8 cellular contexts compared by ENCODE assay signal in the genomic region with DNA sequence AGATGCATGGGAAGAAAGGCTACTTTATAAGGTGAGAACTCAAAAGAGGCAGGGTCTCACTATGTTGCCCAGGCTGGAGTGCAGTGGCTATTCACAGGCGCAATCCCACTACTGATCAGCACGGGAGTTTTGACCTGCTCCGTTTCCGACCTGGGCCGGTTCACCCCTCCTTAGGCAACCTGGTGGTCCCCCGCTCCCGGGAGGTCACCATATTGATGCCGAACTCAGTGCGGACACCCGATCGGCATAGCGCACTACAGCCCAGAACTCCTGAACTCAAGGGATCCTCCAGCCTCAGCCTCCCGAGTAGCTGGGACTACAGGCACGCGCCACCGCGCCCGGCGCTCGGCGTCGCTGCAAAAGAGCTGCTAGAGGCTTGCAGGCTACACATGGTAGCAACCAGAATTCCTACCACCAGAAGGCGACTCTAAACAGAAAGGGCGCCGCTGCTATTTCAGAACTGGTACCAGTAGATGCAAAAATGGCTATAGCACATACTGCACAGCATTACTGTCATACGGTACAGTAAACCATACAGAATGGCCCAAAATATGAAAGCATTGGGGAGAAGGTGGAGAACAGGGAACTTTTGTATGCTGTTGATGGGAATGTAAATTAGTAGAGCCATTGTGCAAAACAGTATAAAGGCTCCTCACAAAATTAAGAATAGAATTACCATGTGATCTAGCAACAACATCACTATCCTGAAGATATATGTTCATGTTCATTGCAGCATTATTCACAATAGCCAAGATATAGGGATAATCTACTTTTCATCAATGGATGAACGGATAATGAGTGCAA. TPM values are rescaled to one million over a fixed set of nuclear protein-coding genes. Genes with fewer than 3 reads are reported as not detected.
DNase-seq lines count a peak whose midpoint lies in the region; ATAC-seq, FAIRE-seq and TF ChIP-seq lines count a peak whose summit lies in the region.

No MANE protein-coding gene starts in this region.

- no peak overlapping the region for H2BK5ac ChIP-seq in H1 (ENCODE audit: low read depth, low read length)

- no peak overlapping the region for H2AK5ac ChIP-seq in H1 (ENCODE audit: low read depth, low read length)

- H3K79me1 ChIP-seq in H1 (ENCODE audit: low read depth, low read length): no peaks in the 10 kb centered on the region

- no peak overlapping the region for H2BK20ac ChIP-seq in H1 (ENCODE audit: low read length)

- TF ChIP-seq RAD21 in H1 (IDR thresholded peaks at IDR 0.05 in 1 of 2, conservative IDR thresholded peaks at IDR 0.05 in 1 of 2; ENCODE audit: low read depth in 2 of 2, low read length in 2 of 2): peak; percentile 40 to 56

- TF ChIP-seq EP300 in H1 (IDR thresholded peaks at IDR 0.05; ENCODE audit: borderline replicate concordance in 1 of 2, low read depth in 2 of 2, low read length in 2 of 2): no peak

- TF ChIP-seq POLR2A in H1 (IDR thresholded peaks at IDR 0.05; ENCODE audit: control extremely low read depth in 1 of 2, low read depth in 2 of 2, low read length in 2 of 2): no peak

- peak overlapping the region; percentile 80 for H3K4me2 ChIP-seq in DND-41 (ENCODE audit: insufficient read depth, low read length)
- peak overlapping the region in 1 of 2 experiments; percentile 74; a peak in 1 of 4 replicates for H3K4me2 ChIP-seq in H1 (ENCODE audit: insufficient read depth in 1 of 2, low read depth in 2 of 2, low read length in 2 of 2)

- H4K20me1 ChIP-seq in DND-41 (ENCODE audit: insufficient read depth, low read length) (no peaks in the 10 kb centered on the region), H1 (replicated peaks in 1 of 2; ENCODE audit: control insufficient read depth in 1 of 2, insufficient read depth in 2 of 2, low read length in 2 of 2) (no peaks in the 10 kb centered on the region)

- FAIRE-seq in H1 (lab: Jason Lieb, UNC): no peak

- no peak overlapping the region for H2BK12ac ChIP-seq in H1 (ENCODE audit: low read depth, low read length)

- DNase-seq in DND-41 (no peak), NCI-H82 treated with DMSO at 0.1 percent for 48 hours (lab: John Stamatoyannopoulos, UW; ENCODE audit: unreplicated experiment) (peak; percentile 61), H1 (ENCODE audit: low read depth in 1 of 2, low spot score in 2 of 2) (peak in 1 of 2 experiments; percentile 81), middle frontal gyrus (ENCODE audit: extremely low spot score, low spot score) (peak; percentile 60)
- peak; percentile 82 for DNase-seq in activated CD8-positive, alpha-beta memory T cell treated with anti-CD3 and anti-CD28 coated beads for 24 hours
- DNase-seq in stimulated activated CD8-positive, alpha-beta memory T cell treated with anti-CD3 and anti-CD28 coated beads, Interleukin-15, amount 100 ng/mL, for 24 hours (ENCODE audit: low read depth): peak; percentile 22

- H3K4ac ChIP-seq in H1 (replicated peaks; ENCODE audit: insufficient read length, low read depth, low read length): no peak overlapping the region

- H3K9ac ChIP-seq in DND-41 (ENCODE audit: low read depth, low read length) (no peak overlapping the region; the same call in 1 of the 2 replicates), H1 (replicated peaks in 1 of 4; ENCODE audit: extremely low read depth in 1 of 4, low read depth in 3 of 4, low read length in 3 of 4) (no peak overlapping the region)

- H2BK120ac ChIP-seq in H1 (replicated peaks; ENCODE audit: low read depth, low read length): no peak overlapping the region

- no peak overlapping the region for H4K91ac ChIP-seq in H1 (replicated peaks; ENCODE audit: insufficient read length, low read length)

- 44% methylated on average over 22 of the region's 27 CpGs; no CpG with 5 or more reads in 1 of the 2 experiments for WGBS in H1 (ENCODE audit: extremely low coverage in 1 of 2, insufficient coverage in 1 of 2, insufficient read length in 1 of 2, insufficient replicate concordance in 2 of 2, low coverage in 1 of 2, low lambda C conversion rate in 2 of 2, missing lambda C conversion rate in 1 of 2), 2 experiments

- H3K4me1 ChIP-seq in DND-41 (ENCODE audit: insufficient read depth, low read length) (peaks cover 34% of the 10 kb centered on the region), H1 (replicated peaks in 1 of 4; ENCODE audit: control insufficient read depth in 3 of 4, insufficient read depth in 4 of 4, low read length in 3 of 4) (no peaks in the 10 kb centered on the region)

- peak overlapping the region; percentile 98 for H2AFZ ChIP-seq in DND-41 (ENCODE audit: low read depth, low read length)
- H2AFZ ChIP-seq in H1 (ENCODE audit: low read length): no peak overlapping the region

- no peak overlapping the region for H3K56ac ChIP-seq in H1 (replicated peaks; ENCODE audit: insufficient read length, low read depth, low read length)

- H3K4me3 ChIP-seq in DND-41 (ENCODE audit: low read depth in 1 of 2, low read length in 2 of 2): peak overlapping the region in 1 of 2 experiments; percentile 87; a peak in 2 of 4 replicates
- H3K4me3 ChIP-seq in H1 (ENCODE audit: extremely low read depth in 1 of 4, insufficient read depth in 2 of 4, low read depth in 3 of 4, low read length in 4 of 4): no peak overlapping the region

- H3K18ac ChIP-seq in H1 (ENCODE audit: extremely low read depth, low read length): no peak overlapping the region

- H3K23ac ChIP-seq in H1 (ENCODE audit: insufficient read length): no peak overlapping the region

- H4K8ac ChIP-seq in H1 (ENCODE audit: extremely low read depth, insufficient read depth, low read length): no peak overlapping the region; the same call in 1 of the 2 replicates

- H3K27me3 ChIP-seq in DND-41 (ENCODE audit: insufficient read depth, low read length, poor library complexity): no peaks in the 10 kb centered on the region
- no peaks in the 10 kb centered on the region for H3K27me3 ChIP-seq in H1 (replicated peaks in 1 of 4; ENCODE audit: control insufficient read depth in 3 of 4, extremely low read depth in 1 of 4, insufficient read depth in 3 of 4, low read length in 3 of 4)

- H3K27ac ChIP-seq in DND-41 (ENCODE audit: low read length) (no peak overlapping the region), H1 (ENCODE audit: low read depth, low read length) (no peak overlapping the region)

- H3K23me2 ChIP-seq in H1 (ENCODE audit: low read depth, low read length): peaks cover 2% of the 10 kb centered on the region; the same call in 1 of the 2 replicates

- TF ChIP-seq CTCF in DND-41 (IDR thresholded peaks at IDR 0.05; ENCODE audit: borderline replicate concordance, extremely low read depth, low read length, poor library complexity, severe bottlenecking) (peak; percentile 38), H1 (IDR thresholded peaks at IDR 0.05; ENCODE audit: control extremely low read depth in 1 of 3, insufficient read depth in 1 of 3, low read depth in 1 of 3, low read length in 3 of 3) (peak; percentile 59 to 85 (median 85))

- CTCF ChIA-PET in H1 (lab: Charles Lee; ENCODE audit: partially characterized antibody): interaction anchor here (0.5 to 5.9 kb wide), 15 partner anchors 8 to 364 kb away, joined by 3 to 79 read pairs (median 3); no protein-coding TSS in a partner anchor

- H3K9me3 ChIP-seq in DND-41 (ENCODE audit: insufficient read depth, low read length, severe bottlenecking) (no peaks in the 10 kb centered on the region), H1 (ENCODE audit: insufficient read depth in 2 of 2, low read depth in 1 of 2, low read length in 1 of 2) (no peaks in the 10 kb centered on the region)

- peaks cover 40% of the 10 kb centered on the region for H3K79me2 ChIP-seq in DND-41 (ENCODE audit: insufficient read depth, low read length)
- H3K79me2 ChIP-seq in H1 (ENCODE audit: control insufficient read depth in 1 of 2, insufficient read depth in 2 of 2, low read length in 2 of 2): peaks cover 4 to 26% of the 10 kb centered on the region in 2 experiments; a peak in 2 of 4 replicates

- no peak overlapping the region for H2BK15ac ChIP-seq in H1 (ENCODE audit: low read length)

- no peak overlapping the region for H4K5ac ChIP-seq in H1 (ENCODE audit: insufficient read length, low read depth, low read length)

- H3K36me3 ChIP-seq in DND-41 (ENCODE audit: insufficient read depth, low read length): peaks cover 20% of the 10 kb centered on the region
- H3K36me3 ChIP-seq in H1 (ENCODE audit: control insufficient read depth in 2 of 4, insufficient read depth in 4 of 4, low read length in 3 of 4): peaks cover 0 to 15% (median 7%) of the 10 kb centered on the region in 4 experiments; a peak in 4 of 8 replicates

- ATAC-seq in DND-41 (ENCODE audit: insufficient read depth, low read depth): no peak
- peak; percentile 58 for ATAC-seq in HG03066 (IDR thresholded peaks at IDR 0.05; ENCODE audit: low read depth, unreplicated experiment)
- no peak for ATAC-seq in HG02763 (IDR thresholded peaks at IDR 0.05; ENCODE audit: unreplicated experiment)

- no peak overlapping the region for H3K14ac ChIP-seq in H1 (ENCODE audit: insufficient read length)

- POLR2A ChIA-PET in H1 (lab: Charles Lee; ENCODE audit: partially characterized antibody): interaction anchor here (1.6 to 2.0 kb wide), 2 partner anchors 9 to 12 kb away, joined by 7 to 8 read pairs; no protein-coding TSS in a partner anchor

TF ChIP-seq in H1, 55 proteins besides CTCF, POLR2A, EP300 and RAD21 (continues in another document):
- TF ChIP-seq POLR2AphosphoS5 (IDR thresholded peaks at IDR 0.05; ENCODE audit: low read depth, low read length): no peak
- peak; percentile 91 for TF ChIP-seq KDM1A (IDR thresholded peaks at IDR 0.05; ENCODE audit: borderline replicate concordance, low read length)
- TF ChIP-seq TBP (IDR thresholded peaks at IDR 0.05; ENCODE audit: low read depth, low read length): peak; percentile 84

RNA-seq across cellular contexts. Expression of gene NEMF, which starts 1.2 kb away (rescaled TPM):
- total RNA-seq in H1 (2021; fragmentation: NEBNext Ultra II Directional; extraction: Animal tissue kit (Norgen Biotek cat#: 25700)): 44.5 and 45.5 TPM in 2 replicates
- polyA plus RNA-seq in H1 (2011; rRNA removed): 7.4 and 8.3 TPM in 2 replicates
- polyA plus RNA-seq in H1 (2011; cell fraction: cytosol; rRNA removed): 15.0 TPM
- 12.6 TPM for polyA plus RNA-seq in H1 (2011; cell fraction: nucleus; rRNA removed)
- polyA plus RNA-seq in H1 (2012, experiment 1 of 2): 26.4 to 41.3 TPM (median 30.9 TPM) in 4 replicates
- 10.4 TPM for polyA plus RNA-seq in H1 (2012, experiment 2 of 2)
- 55.6 TPM for polyA plus RNA-seq in H1 (2013, experiment 1 of 2)
- polyA plus RNA-seq in H1 (2013, experiment 2 of 2): 53.5 TPM
- 49.8 and 54.2 TPM in 2 replicates for polyA minus RNA-seq in H1 (2011; rRNA and poly(A)+ RNA removed)
- 20.5 TPM for polyA minus RNA-seq in H1 (2011; cell fraction: cytosol; rRNA and poly(A)+ RNA removed)
- 94.3 TPM for polyA minus RNA-seq in H1 (2011; cell fraction: nucleus; rRNA and poly(A)+ RNA removed)

RNA-seq across cellular contexts. Expression of gene ARF6, which starts 39.1 kb away (rescaled TPM):
- total RNA-seq in H1 (2021; fragmentation: NEBNext Ultra II Directional; extraction: Animal tissue kit (Norgen Biotek cat#: 25700)): 56.7 and 56.9 TPM in 2 replicates
- polyA plus RNA-seq in H1 (2011; rRNA removed): 17.2 and 20.8 TPM in 2 replicates
- 21.3 TPM for polyA plus RNA-seq in H1 (2011; cell fraction: cytosol; rRNA removed)
- polyA plus RNA-seq in H1 (2011; cell fraction: nucleus; rRNA removed): 18.2 TPM
- polyA plus RNA-seq in H1 (2012, experiment 1 of 2): 24.0 to 30.3 TPM (median 25.4 TPM) in 4 replicates
- 13.2 TPM for polyA plus RNA-seq in H1 (2012, experiment 2 of 2)
- 31.5 TPM for polyA plus RNA-seq in H1 (2013, experiment 1 of 2)
- 32.3 TPM for polyA plus RNA-seq in H1 (2013, experiment 2 of 2)
- 17.7 and 21.3 TPM in 2 replicates for polyA minus RNA-seq in H1 (2011; rRNA and poly(A)+ RNA removed)
- polyA minus RNA-seq in H1 (2011; cell fraction: cytosol; rRNA and poly(A)+ RNA removed): 14.9 TPM
- polyA minus RNA-seq in H1 (2011; cell fraction: nucleus; rRNA and poly(A)+ RNA removed): 22.1 TPM
